In genomic region chr7:77830649-77831355, GRCh38 we compare ENCODE assay signal across 1 cellular context.
A peak's percentile ranks its signal among the peaks of the same experiment; 100 is the strongest.
TF ChIP-seq lines count a peak whose summit lies in the region.

No MANE protein-coding gene starts in this region.

TF ChIP-seq in K562, 482 proteins besides CTCF, POLR2A, EP300 and RAD21 (continued from another document and continues in another):
- no peak for TF ChIP-seq E2F8 (IDR thresholded peaks at IDR 0.05; ENCODE audit: low read depth, partially characterized antibody)
- peak; percentile 24; the same call in 1 of the 2 replicates for TF ChIP-seq GATAD2B (IDR thresholded peaks at IDR 0.05; ENCODE audit: borderline replicate concordance)
- no peak for TF ChIP-seq GABPA (tag; conservative IDR thresholded peaks at IDR 0.05; ENCODE audit: low read depth)
- no peak for TF ChIP-seq PKNOX1 (IDR thresholded peaks at IDR 0.05)
- no peak for TF ChIP-seq SMAD1 (IDR thresholded peaks at IDR 0.05; ENCODE audit: low read depth, low read length, partially characterized antibody)
- no peak for TF ChIP-seq ZNF586 (CRISPR knock-in tag; conservative IDR thresholded peaks at IDR 0.05)
- TF ChIP-seq PPARD (CRISPR knock-in tag; IDR thresholded peaks at IDR 0.05), result no peak
- TF ChIP-seq CBFB (CRISPR knock-in tag; IDR thresholded peaks at IDR 0.05), result no peak
- TF ChIP-seq ZNF384 (IDR thresholded peaks at IDR 0.05; ENCODE audit: low read depth, low read length), result 0 out of 2 replicates have a peak, but pooled peaks have one; percentile 53
- TF ChIP-seq POLR2G (IDR thresholded peaks at IDR 0.05; ENCODE audit: low read depth, low read length), result no peak
- TF ChIP-seq ZKSCAN1 (IDR thresholded peaks at IDR 0.05; ENCODE audit: low read depth, low read length), result no peak
- no peak for TF ChIP-seq RBM25 (IDR thresholded peaks at IDR 0.05; ENCODE audit: low read depth, low read length, severe bottlenecking)
- TF ChIP-seq ZNF175 (CRISPR knock-in tag; IDR thresholded peaks at IDR 0.05; ENCODE audit: low read depth), result no peak
- no peak for TF ChIP-seq PURB (CRISPR knock-in tag; IDR thresholded peaks at IDR 0.05; ENCODE audit: low read depth)
- no peak for TF ChIP-seq DEAF1 (CRISPR knock-in tag; IDR thresholded peaks at IDR 0.05)
- TF ChIP-seq MCM2 (IDR thresholded peaks at IDR 0.05; ENCODE audit: low read depth), result no peak
- no peak for TF ChIP-seq ZNF507 (tag; conservative IDR thresholded peaks at IDR 0.05)
- TF ChIP-seq TAL1 (IDR thresholded peaks at IDR 0.05), result no peak
- no peak for TF ChIP-seq HINFP (tag; conservative IDR thresholded peaks at IDR 0.05; ENCODE audit: low read depth)
- TF ChIP-seq CHD1 (IDR thresholded peaks at IDR 0.05; ENCODE audit: low read length), result no peak
- TF ChIP-seq ARID3A (IDR thresholded peaks at IDR 0.05; ENCODE audit: borderline replicate concordance, low read depth, low read length), result no peak
- TF ChIP-seq TCF7 (IDR thresholded peaks at IDR 0.05; ENCODE audit: borderline replicate concordance), result no peak
- TF ChIP-seq ARHGAP35 (IDR thresholded peaks at IDR 0.05; ENCODE audit: partially characterized antibody), result no peak
- no peak for TF ChIP-seq PHF8 (IDR thresholded peaks at IDR 0.05; ENCODE audit: borderline replicate concordance, low read length)
- TF ChIP-seq SAP30 (IDR thresholded peaks at IDR 0.05; ENCODE audit: borderline replicate concordance, insufficient read depth, low read depth, low read length, poor library complexity, severe bottlenecking), result no peak
- TF ChIP-seq SREBF1 (IDR thresholded peaks at IDR 0.05; ENCODE audit: borderline replicate concordance, low read depth, low read length), result no peak
- no peak for TF ChIP-seq ZBTB34 (CRISPR knock-in tag; IDR thresholded peaks at IDR 0.05)
- TF ChIP-seq PREB (CRISPR knock-in tag; IDR thresholded peaks at IDR 0.05), result 0 out of 2 replicates have a peak, but pooled peaks have one; percentile 68
- TF ChIP-seq ELF4 (CRISPR knock-in tag; IDR thresholded peaks at IDR 0.05), result no peak
- TF ChIP-seq HMGN3 (IDR thresholded peaks at IDR 0.05; ENCODE audit: borderline replicate concordance, extremely low read depth, insufficient read length, low read depth, low read length), result no peak
- no peak for TF ChIP-seq GMEB1 (CRISPR knock-in tag; IDR thresholded peaks at IDR 0.05)
- peak; percentile 35; the same call in 1 of the 2 replicates for TF ChIP-seq SOX6 (IDR thresholded peaks at IDR 0.05)
- TF ChIP-seq SP2 (IDR thresholded peaks at IDR 0.05; ENCODE audit: extremely low read depth, low read depth, low read length, poor library complexity, severe bottlenecking), result no peak
- no peak for TF ChIP-seq ATF7 (IDR thresholded peaks at IDR 0.05)
- TF ChIP-seq ATF6 (CRISPR knock-in tag; IDR thresholded peaks at IDR 0.05), result no peak
- no peak for TF ChIP-seq ZFP91 (CRISPR knock-in tag; IDR thresholded peaks at IDR 0.05)
- TF ChIP-seq RFX5 (IDR thresholded peaks at IDR 0.05; ENCODE audit: low read depth, low read length), result no peak
- TF ChIP-seq SRSF3 (IDR thresholded peaks at IDR 0.05; ENCODE audit: insufficient read depth, low read length), result no peak
- TF ChIP-seq SREBF2 (CRISPR knock-in tag; IDR thresholded peaks at IDR 0.05), result no peak
- no peak for TF ChIP-seq ZFPM2 (CRISPR knock-in tag; IDR thresholded peaks at IDR 0.05)
- TF ChIP-seq ZBTB49 (CRISPR knock-in tag; IDR thresholded peaks at IDR 0.05; ENCODE audit: borderline replicate concordance), result no peak
- no peak for TF ChIP-seq ZFP30 (CRISPR knock-in tag; IDR thresholded peaks at IDR 0.05; ENCODE audit: borderline replicate concordance)
